In the genomic region with DNA sequence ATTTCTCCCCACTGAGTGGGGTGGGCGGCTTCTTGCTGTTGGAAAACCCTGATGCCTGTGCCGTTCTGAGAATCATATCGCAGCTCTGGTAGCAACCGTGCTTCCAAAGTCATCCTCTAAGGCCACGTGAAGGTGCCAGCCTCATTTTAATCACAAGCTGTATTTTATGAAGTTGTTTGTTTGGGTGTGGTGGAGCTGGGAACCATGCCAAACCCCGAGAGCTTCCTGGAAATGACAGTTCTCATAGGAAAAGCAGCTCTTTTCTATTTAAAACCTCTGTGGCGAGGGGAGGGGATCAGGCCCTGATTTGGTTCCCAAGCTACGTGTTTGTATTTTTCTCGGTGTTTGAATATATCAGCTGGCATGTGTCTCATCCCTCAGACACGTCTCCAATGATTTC, we compare ENCODE assay signal across 8 cellular contexts. TPM values are rescaled to one million over a fixed set of nuclear protein-coding genes. Genes with fewer than 3 reads are reported as not detected.
DNase-seq lines count a peak whose midpoint lies in the region; ATAC-seq lines count a peak whose summit lies in the region.

No MANE protein-coding gene starts in this region.

- ATAC-seq in left ventricle myocardium superior (peak; percentile 66), HG02763 (IDR thresholded peaks at IDR 0.05; ENCODE audit: unreplicated experiment) (no peak), GM21717 (IDR thresholded peaks at IDR 0.05; ENCODE audit: unreplicated experiment) (no peak)

- intact Hi-C loops in left ventricle myocardium superior (cut with micrococcal nuclease), result no loop called here

- DNase-seq in HT-29 (ENCODE audit: low spot score) (peak; percentile 81), SHP77 (lab: John Stamatoyannopoulos, UW) (peak; percentile 36 to 56), amniotic epithelial cell (ENCODE audit: low read depth) (peak; percentile 92), left ventricle myocardium superior (peak; percentile 76), iPS-NIHi7 (ENCODE audit: extremely low spot score) (no peak)
- DNase-seq in stimulated activated CD4-positive, alpha-beta T cell treated with anti-CD3 and anti-CD28 coated beads, Interleukin-2, amount 100 ng/mL, for 48 hours, result peak; percentile 21 to 32

RNA-seq across cellular contexts. Expression of gene KNOP1, which starts 21.7 kb away (rescaled TPM):
- 17.0 and 19.2 TPM in 2 replicates for total RNA-seq in HT-29 (2014; rRNA removed; shearing (Covaris generic))
- 9.0 TPM for total RNA-seq in left ventricle myocardium superior

RNA-seq across cellular contexts. Expression of gene IQCK, which starts 21.8 kb away (rescaled TPM):
- total RNA-seq in HT-29 (2014; rRNA removed; shearing (Covaris generic)), result 4.3 and 5.7 TPM in 2 replicates
- 6.5 TPM for total RNA-seq in left ventricle myocardium superior
